Comparison of ENCODE assay signal across 15 cellular contexts in genomic region chr3:100226712-100227429, GRCh38. TPM values are rescaled to one million over a fixed set of nuclear protein-coding genes. Genes with fewer than 3 reads are reported as not detected.
DNase-seq lines count a peak whose midpoint lies in the region; ATAC-seq and TF ChIP-seq lines count a peak whose summit lies in the region.
"Had no signal": no experiment of that assay in that cellular context is flagged by ENCODE, and none has a peak within 500 bp of the region (broad histone marks: within the 10 kb centered on the region; RNA-seq: fewer than 3 reads in every experiment).

No MANE protein-coding gene starts in this region.

- TF ChIP-seq CTCF in fibroblast of the aortic adventitia (IDR thresholded peaks at IDR 0.05; ENCODE audit: insufficient read depth, low read length) (no peak), neural crest cell (conservative IDR thresholded peaks at IDR 0.05) (no peak), CD14-positive monocyte (IDR thresholded peaks at IDR 0.05) (no peak)

- H3K36me3 Mint-ChIP-seq in neural crest cell (ENCODE audit: low read depth) (peaks cover 10% of the 10 kb centered on the region), CD14-positive monocyte (no peaks in the 10 kb centered on the region)
- H3K36me3 Mint-ChIP-seq: CD4-positive, CD25-positive, alpha-beta regulatory T cell; stimulated activated naive B cell treated with anti-CD40 and anti-IgM and Interleukin-4, amounts not matched to agents 10 μg/mL and 1 μg/mL and 100 μg/mL, for 72 hours had no signal

- H3K27ac Mint-ChIP-seq in neural crest cell (ENCODE audit: unreplicated experiment) (peak overlapping the region; percentile 70), CD14-positive monocyte (no peak overlapping the region)
- H3K27ac Mint-ChIP-seq: activated CD4-positive, alpha-beta T cell treated with anti-CD3 and anti-CD28 coated beads, Interleukin-2, amount 10 ng/mL, durations not matched to agents 7 days and 5 days; CD4-positive, CD25-positive, alpha-beta regulatory T cell; stimulated activated naive B cell treated with anti-CD40 and anti-IgM and Interleukin-4, amounts not matched to agents 10 μg/mL and 1 μg/mL and 100 μg/mL, for 72 hours had no signal

- intact Hi-C loops in CD14-positive monocyte (cut with micrococcal nuclease): no loop called here

- no peak overlapping the region for H3K4me3 Mint-ChIP-seq in neural crest cell
- no peak overlapping the region for H3K4me3 Mint-ChIP-seq in CD14-positive monocyte
- H3K4me3 Mint-ChIP-seq: activated CD4-positive, alpha-beta T cell treated with anti-CD3 and anti-CD28 coated beads, Interleukin-2, amount 10 ng/mL, durations not matched to agents 7 days and 5 days; CD4-positive, CD25-positive, alpha-beta regulatory T cell; stimulated activated naive B cell treated with anti-CD40 and anti-IgM and Interleukin-4, amounts not matched to agents 10 μg/mL and 1 μg/mL and 100 μg/mL, for 72 hours had no signal

- H3K4me1 ChIP-seq in SJCRH30: peaks cover 18% of the 10 kb centered on the region
- H3K4me1 ChIP-seq: breast epithelium had no signal

- H3K4me1 Mint-ChIP-seq in neural crest cell (peaks cover 20% of the 10 kb centered on the region), CD14-positive monocyte (no peaks in the 10 kb centered on the region)
- H3K4me1 Mint-ChIP-seq: stimulated activated naive B cell treated with anti-CD40 and anti-IgM and Interleukin-4, amounts not matched to agents 10 μg/mL and 1 μg/mL and 100 μg/mL, for 72 hours had no signal

- H3K4me3 ChIP-seq in SJCRH30: no peak overlapping the region
- H3K4me3 ChIP-seq in fibroblast of the aortic adventitia (ENCODE audit: low read depth, low read length): no peak overlapping the region
- H3K4me3 ChIP-seq: breast epithelium had no signal

- peaks cover 6% of the 10 kb centered on the region for H3K9me3 ChIP-seq in SJCRH30 (replicated peaks)
- H3K9me3 ChIP-seq: breast epithelium had no signal

- peak overlapping the region; percentile 23 for H3K27ac ChIP-seq in SJCRH30
- H3K27ac ChIP-seq: breast epithelium had no signal

- DNase-seq in EH (ENCODE audit: low read depth) (peak; percentile 93), SJCRH30 (peak in 1 of 2 experiments; percentile 52), fibroblast of the aortic adventitia (ENCODE audit: low read depth) (peak; percentile 33), neural crest cell (ENCODE audit: low read depth, low spot score) (no peak), CD14-positive monocyte (ENCODE audit: low spot score) (no peak), NCI-H1694 (lab: John Stamatoyannopoulos, UW) (no peak), NCI-H510A treated with DMSO at 0.1 percent for 48 hours (lab: John Stamatoyannopoulos, UW) (no peak)
- DNase-seq: activated CD4-positive, alpha-beta T cell treated with anti-CD3 and anti-CD28 coated beads, Interleukin-2, amount 10 ng/mL, durations not matched to agents 7 days and 5 days; CD4-positive, CD25-positive, alpha-beta regulatory T cell; NCI-H1105 treated with DMSO at 0.1 percent for 48 hours; NCI-H524; stimulated activated CD4-positive, alpha-beta T cell treated with anti-CD3 and anti-CD28 coated beads, Interleukin-2, amount 100 ng/mL, for 48 hours; stimulated activated naive B cell treated with anti-CD40 and anti-IgM and Interleukin-4, amounts not matched to agents 10 μg/mL and 1 μg/mL and 100 μg/mL, for 72 hours had no signal

- no peaks in the 10 kb centered on the region for H3K36me3 ChIP-seq in SJCRH30
- H3K36me3 ChIP-seq: breast epithelium had no signal

- peaks cover 7% of the 10 kb centered on the region for H3K9me3 Mint-ChIP-seq in neural crest cell
- H3K9me3 Mint-ChIP-seq in CD14-positive monocyte: peaks cover 0 to 15% (median 7%) of the 10 kb centered on the region in 7 donors
- H3K9me3 Mint-ChIP-seq: activated CD4-positive, alpha-beta T cell treated with anti-CD3 and anti-CD28 coated beads, Interleukin-2, amount 10 ng/mL, durations not matched to agents 7 days and 5 days; CD4-positive, CD25-positive, alpha-beta regulatory T cell had no signal

- no peaks in the 10 kb centered on the region for H3K27me3 ChIP-seq in SJCRH30
- H3K27me3 ChIP-seq: breast epithelium had no signal

- no peak for ATAC-seq in HG03457 (IDR thresholded peaks at IDR 0.05; ENCODE audit: unreplicated experiment)
- ATAC-seq: stimulated activated naive B cell treated with anti-CD40 and anti-IgM and Interleukin-4, amounts not matched to agents 10 μg/mL and 1 μg/mL and 100 μg/mL, for 72 hours had no signal

- no peaks in the 10 kb centered on the region for H3K27me3 Mint-ChIP-seq in neural crest cell (ENCODE audit: low read depth)
- peaks cover 0 to 2% (median 2%) of the 10 kb centered on the region in 3 donors for H3K27me3 Mint-ChIP-seq in CD14-positive monocyte (ENCODE audit: low read depth in 3 of 3)

RNA-seq across cellular contexts. Expression of gene TBC1D23, which starts 33.9 kb away (rescaled TPM):
- total RNA-seq in SJCRH30 (2014; rRNA removed; shearing (Covaris generic)): 49.2 and 52.3 TPM in 2 replicates
- total RNA-seq in fibroblast of the aortic adventitia (ENCODE audit: low replicate concordance) (76.4 and 157 TPM in 2 replicates), neural crest cell (23.3 and 25.2 TPM in 2 replicates)
- polyA plus RNA-seq in CD14-positive monocyte: 10 to 100 TPM; 12.2 to 22.7 TPM

Comparison
In these comparisons a context has a peak if more than half of its experiments do, and no peak if none do; other contexts are left out.
1. DNase-seq: peak in EH (single experiment) and fibroblast of the aortic adventitia (single experiment); none in neural crest cell (single experiment), CD14-positive monocyte (single experiment), NCI-H1694 (single experiment) and NCI-H510A treated with DMSO at 0.1 percent for 48 hours (single experiment).